Comparison of ENCODE assay signal across 9 cellular contexts in genomic region chr12:57276935-57277563, GRCh38. TPM values are rescaled to one million over a fixed set of nuclear protein-coding genes. Genes with fewer than 3 reads are reported as not detected.
DNase-seq lines count a peak whose midpoint lies in the region; ATAC-seq and TF ChIP-seq lines count a peak whose summit lies in the region.
"Had no signal": no experiment of that assay in that cellular context is flagged by ENCODE, and none has a peak within 500 bp of the region (broad histone marks: within the 10 kb centered on the region; RNA-seq: fewer than 3 reads in every experiment).

No MANE protein-coding gene starts in this region.

- WGBS in psoas muscle, 3 donors: 38 to 51% (median 43%) methylated on average over 4 of the region's 4 CpGs

- TF ChIP-seq CTCF in LNCAP (IDR thresholded peaks at IDR 0.05) (peak; percentile 72), brain microvascular endothelial cell (IDR thresholded peaks at IDR 0.05; ENCODE audit: low read depth, low read length, missing control alignments) (peak; percentile 74), psoas muscle (IDR thresholded peaks at IDR 0.05) (peak; percentile 49)

- H3K4me1 ChIP-seq in psoas muscle: peaks cover 13% of the 10 kb centered on the region

- H3K27me3 ChIP-seq in brain microvascular endothelial cell (replicated peaks) (no peaks in the 10 kb centered on the region), psoas muscle (ENCODE audit: insufficient read depth in 3 of 3, low read length in 2 of 3) (no peaks in the 10 kb centered on the region)
- H3K27me3 ChIP-seq: BLaER1 had no signal

- intact Hi-C loops in psoas muscle (cut with DNase I): loop anchor here in 1 of 2 donors (2.0 kb wide), 1 partner anchor 64 kb away; no protein-coding TSS in a partner anchor

- H3K27ac ChIP-seq in brain microvascular endothelial cell: no peak overlapping the region
- no peak overlapping the region for H3K27ac ChIP-seq in psoas muscle
- H3K27ac ChIP-seq: BLaER1 had no signal

- DNase-seq in NCI-H2107 treated with DMSO at 0.1 percent for 48 hours (lab: John Stamatoyannopoulos, UW; ENCODE audit: unreplicated experiment) (peak; percentile 17), NCI-H2107 (lab: John Stamatoyannopoulos, UW) (no peak), brain microvascular endothelial cell (peak; percentile 37), psoas muscle (no peak)
- no peak for DNase-seq in activated CD8-positive, alpha-beta memory T cell treated with anti-CD3 and anti-CD28 coated beads, Interleukin-2, amount 50 U/mL, for 48 hours

- no peaks in the 10 kb centered on the region for H3K9me3 ChIP-seq in psoas muscle
- H3K9me3 ChIP-seq: BLaER1 had no signal

- H3K4me3 ChIP-seq in brain microvascular endothelial cell (ENCODE audit: low read depth, low read length) (no peak overlapping the region), psoas muscle (no peak overlapping the region)
- H3K4me3 ChIP-seq: BLaER1 had no signal

- in situ Hi-C loops in brain microvascular endothelial cell (cut with HindIII; ENCODE audit: low pct_ligation_motif_present, low sequenced_read_pairs): no loop called here

- ATAC-seq in psoas muscle (peak in 2 of 4 donors; percentile 47 to 50), HG03442 (IDR thresholded peaks at IDR 0.05; ENCODE audit: unreplicated experiment) (no peak), HG02759 (IDR thresholded peaks at IDR 0.05; ENCODE audit: unreplicated experiment) (no peak)

- H3K36me3 ChIP-seq in brain microvascular endothelial cell (replicated peaks) (peaks cover 2% of the 10 kb centered on the region), psoas muscle (ENCODE audit: insufficient read depth in 1 of 2, low read depth in 1 of 2) (peaks cover 0 to 60% of the 10 kb centered on the region in 2 donors)

RNA-seq across cellular contexts. Expression of gene STAC3, which starts 26.1 kb away (rescaled TPM):
- total RNA-seq in psoas muscle: 1,000 to 10,000 TPM in 2 of 4 donors, 100 to 1,000 TPM in 2; 576 to 1,676 (median 997) TPM
- polyA plus RNA-seq in psoas muscle: 1,000 to 10,000 TPM in 1 of 3 donors, 100 to 1,000 TPM in 1, 10 to 100 TPM in 1; 98.2 to 1,376 (median 738) TPM

RNA-seq across cellular contexts. Expression of gene SHMT2, which starts 47.5 kb away (rescaled TPM):
- 10 to 100 TPM; 39.2 to 59.2 (median 47.3) TPM for total RNA-seq in psoas muscle
- 10 to 100 TPM; 36.6 to 66.8 (median 62.7) TPM for polyA plus RNA-seq in psoas muscle

Comparison
In these comparisons a context has a peak if more than half of its experiments do, and no peak if none do; other contexts are left out.
1. DNase-seq: peak in NCI-H2107 treated with DMSO at 0.1 percent for 48 hours (single experiment) and brain microvascular endothelial cell (single experiment); none in NCI-H2107 (single experiment), psoas muscle (0 of 2) and activated CD8-positive, alpha-beta memory T cell treated with anti-CD3 and anti-CD28 coated beads, Interleukin-2, amount 50 U/mL, for 48 hours (single experiment).
2. Peak in every context shown above with its lines, with median percentiles within 50 percentile points of each other: CTCF ChIP-seq.